1 cellular context compared by ENCODE assay signal in the genomic region with DNA sequence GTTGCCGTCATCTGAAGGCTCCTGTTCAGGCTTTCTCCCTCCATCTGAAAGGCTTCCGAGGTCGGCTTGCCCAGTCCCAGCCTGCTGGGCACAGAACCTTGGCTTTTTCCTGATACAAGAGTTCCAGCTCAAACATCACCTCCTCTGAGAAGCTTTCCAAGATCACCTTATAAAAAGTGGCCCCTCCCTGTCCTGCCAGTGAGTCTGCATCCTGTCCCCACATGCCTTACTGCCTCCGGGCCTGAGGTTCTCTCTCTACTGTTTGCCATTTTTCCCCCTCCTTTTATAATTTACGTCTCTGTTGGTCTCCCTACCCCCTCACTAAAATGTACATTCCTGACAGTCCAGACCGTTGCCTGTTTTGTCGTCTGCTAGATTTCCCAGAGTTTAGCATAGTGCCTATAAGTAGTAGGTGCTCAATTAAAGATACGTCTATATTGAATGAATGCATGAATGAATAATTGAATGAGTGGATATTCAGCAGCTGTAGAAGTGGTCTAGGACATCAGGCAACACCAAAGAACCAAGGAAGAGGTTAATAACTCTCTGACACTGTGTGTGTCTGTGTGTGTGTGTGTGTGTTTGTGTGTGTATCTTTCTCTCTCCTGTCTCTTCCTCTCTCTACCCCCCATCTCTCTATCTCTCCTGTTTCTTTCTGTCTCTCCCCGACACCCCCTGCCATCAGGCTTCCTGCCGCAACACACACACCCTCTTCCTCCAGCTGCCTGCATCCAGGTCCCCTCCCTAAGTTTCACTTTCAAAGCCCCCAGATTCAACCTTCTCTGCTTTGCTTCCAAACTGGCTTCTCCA.
TF ChIP-seq lines count a peak whose summit lies in the region.

No MANE protein-coding gene starts in this region.

TF ChIP-seq in K562, 482 proteins besides CTCF, POLR2A, EP300 and RAD21 (continued from another document):
- TF ChIP-seq KDM4B (IDR thresholded peaks at IDR 0.05; ENCODE audit: borderline replicate concordance in 2 of 2, low read depth in 1 of 2), result no peak
TF ChIP-seq in K562: peak in this region for 2.
